In genomic region chrX:150575415-150575814, GRCh38 we compare ENCODE assay signal across 8 cellular contexts. TPM values are rescaled to one million over a fixed set of nuclear protein-coding genes. Genes with fewer than 3 reads are reported as not detected.
DNase-seq lines count a peak whose midpoint lies in the region; ATAC-seq lines count a peak whose summit lies in the region.

No MANE protein-coding gene starts in this region.

- H3K9me3 ChIP-seq in GM23248 (ENCODE audit: low read depth) = no peaks in the 10 kb centered on the region

- no peak overlapping the region for H2AFZ ChIP-seq in GM23248

- 59 to 68% methylated on average over 3 to 5 of the region's 5 CpGs for WGBS in GM23248 (ENCODE audit: low coverage in 1 of 2, low lambda C conversion rate in 2 of 2, missing lambda C conversion rate in 2 of 2), 2 experiments

- no peaks in the 10 kb centered on the region for H3K36me3 ChIP-seq in GM23248 (ENCODE audit: low read depth)

- H3K27me3 Mint-ChIP-seq in central memory CD8-positive, alpha-beta T cell = no peaks in the 10 kb centered on the region

- H3K4me3 Mint-ChIP-seq in central memory CD8-positive, alpha-beta T cell = peak overlapping the region; percentile 68

- H3K4me2 ChIP-seq in GM23248 (ENCODE audit: unreplicated experiment) = no peak overlapping the region

- peaks cover 14% of the 10 kb centered on the region for H3K4me1 ChIP-seq in GM23248 (ENCODE audit: insufficient read depth)

- H3K27ac ChIP-seq in GM23248 = peak overlapping the region; percentile 18; the same call in 1 of the 2 replicates

- no peaks in the 10 kb centered on the region for H3K9me2 ChIP-seq in GM23248 (ENCODE audit: insufficient read depth)

- H3K4me1 Mint-ChIP-seq in central memory CD8-positive, alpha-beta T cell = peaks cover 54% of the 10 kb centered on the region

- no peak overlapping the region for H3K4me3 ChIP-seq in GM23248

- H3K27ac Mint-ChIP-seq in central memory CD8-positive, alpha-beta T cell (ENCODE audit: low read depth) = peak overlapping the region; percentile 41

- no peaks in the 10 kb centered on the region for H3K27me3 ChIP-seq in GM23248 (replicated peaks; ENCODE audit: insufficient read depth)

- H3K36me3 Mint-ChIP-seq in central memory CD8-positive, alpha-beta T cell (ENCODE audit: insufficient read depth) = peaks cover 4% of the 10 kb centered on the region

- peaks cover 97% of the 10 kb centered on the region for H3K79me2 ChIP-seq in GM23248 (ENCODE audit: insufficient read depth)

- H3K9ac ChIP-seq in GM23248 = no peak overlapping the region

- no peaks in the 10 kb centered on the region for H3K9me3 Mint-ChIP-seq in central memory CD8-positive, alpha-beta T cell

- no peaks in the 10 kb centered on the region for H4K20me1 ChIP-seq in GM23248 (ENCODE audit: insufficient read depth)

- in situ Hi-C loops in GM23248 (cut with MboI) = loop anchor here (25.0 kb wide), 1 partner anchor 613 kb away; no protein-coding TSS in a partner anchor

- no peaks in the 10 kb centered on the region for H3F3A ChIP-seq in GM23248 (ENCODE audit: insufficient read depth)

- ATAC-seq in central memory CD8-positive, alpha-beta T cell (replicated peaks; ENCODE audit: extremely low read depth, poor library complexity, severe bottlenecking) = peak; percentile 49
- ATAC-seq in HG02870 (IDR thresholded peaks at IDR 0.05; ENCODE audit: unreplicated experiment) = no peak

- DNase-seq in GM23248 (peak; percentile 68), T-helper 9 cell (peak; percentile 21), midbrain (lab: John Stamatoyannopoulos, UW) (no peak), NCI-H1436 treated with DMSO at 0.1 percent for 48 hours (lab: John Stamatoyannopoulos, UW) (no peak), NCI-H526 treated with DMSO at 0.1 percent for 48 hours (lab: John Stamatoyannopoulos, UW) (no peak)
- no peak for DNase-seq in central memory CD8-positive, alpha-beta T cell (ENCODE audit: low spot score in 2 of 2)
- DNase-seq in stimulated activated CD4-positive, alpha-beta T cell treated with anti-CD3 and anti-CD28 coated beads, Interleukin-4, amount 100 ng/mL, for 1 hour = peak; percentile 47

RNA-seq across cellular contexts. Expression of gene MTM1, which starts 7.0 kb away (rescaled TPM):
- 8.0 and 8.9 TPM in 2 replicates for total RNA-seq in GM23248 (2014; rRNA removed; shearing (Covaris generic))
- 8.1 and 8.5 TPM in 2 replicates for polyA plus RNA-seq in GM23248 (2016; fragmentation: Nextera tagmentation; extraction: Ambion mirVana)

Comparison
In these comparisons a context has a peak if more than half of its experiments do, and no peak if none do; other contexts are left out.
1. DNase-seq: peak in GM23248 (single experiment), T-helper 9 cell (single experiment) and stimulated activated CD4-positive, alpha-beta T cell treated with anti-CD3 and anti-CD28 coated beads, Interleukin-4, amount 100 ng/mL, for 1 hour (single experiment); none in central memory CD8-positive, alpha-beta T cell (0 of 2), midbrain (single experiment), NCI-H1436 treated with DMSO at 0.1 percent for 48 hours (single experiment) and NCI-H526 treated with DMSO at 0.1 percent for 48 hours (single experiment).